Comparison of ENCODE assay signal across 8 cellular contexts in the genomic region with DNA sequence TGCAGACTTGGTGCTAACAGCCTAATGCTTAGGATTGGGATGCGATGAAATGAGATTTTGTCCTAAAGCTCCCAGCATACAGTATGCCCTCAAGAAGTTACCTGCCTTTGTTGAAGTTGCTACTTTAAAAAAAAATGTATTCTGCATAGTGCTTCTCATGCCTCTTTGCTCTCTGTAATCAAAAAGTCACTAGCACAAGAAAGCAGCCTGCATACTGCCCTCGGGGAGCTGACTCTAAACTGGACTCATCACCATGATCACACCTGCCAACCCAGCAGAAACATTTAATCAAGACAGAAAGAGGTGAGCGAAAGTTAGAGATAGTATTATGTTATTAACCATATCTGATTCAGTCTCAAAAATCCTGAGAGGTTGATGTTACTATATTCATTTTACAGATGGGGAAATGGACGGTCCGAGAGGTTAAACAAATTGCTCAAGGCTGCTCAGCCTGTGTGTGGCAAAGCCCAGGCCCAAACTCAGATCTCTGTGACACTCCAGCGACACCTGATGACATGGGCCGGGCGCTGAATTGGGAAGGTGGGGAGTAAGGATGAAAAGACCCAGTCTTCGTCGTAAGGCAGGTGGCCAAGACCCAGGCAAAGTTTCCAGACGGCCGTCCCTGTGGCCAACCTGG. TPM values are rescaled to one million over a fixed set of nuclear protein-coding genes. Genes with fewer than 3 reads are reported as not detected.
A peak's percentile ranks its signal among the peaks of the same experiment; 100 is the strongest.
DNase-seq lines count a peak whose midpoint lies in the region; ATAC-seq and TF ChIP-seq lines count a peak whose summit lies in the region.

No MANE protein-coding gene starts in this region.

- peak overlapping the region; percentile 68 for H3K4me3 ChIP-seq in Karpas-422 (ENCODE audit: low read length)
- peak overlapping the region; percentile 44 to 67 (median 52) for H3K4me3 ChIP-seq in fibroblast of lung (replicated peaks in 1 of 4; ENCODE audit: control extremely low read depth in 1 of 4, insufficient read depth in 1 of 4, low read depth in 3 of 4, low read length in 4 of 4)

- H3K4me2 ChIP-seq in Karpas-422 (ENCODE audit: low read depth, low read length, poor library complexity, severe bottlenecking) (peak overlapping the region; percentile 83), fibroblast of lung (ENCODE audit: extremely low read depth, insufficient read depth, low read length) (peak overlapping the region; percentile 55)

- peaks cover 74% of the 10 kb centered on the region for H3K4me1 Mint-ChIP-seq in activated T-cell treated with anti-CD3 and anti-CD28 coated beads, Interleukin-2, amount 50 U/mL, for 72 hours (ENCODE audit: low read depth)
- H3K4me1 Mint-ChIP-seq in stimulated activated naive B cell treated with anti-CD40 and anti-IgM and Interleukin-4, amounts not matched to agents 10 μg/mL and 1 μg/mL and 100 μg/mL, for 72 hours: peaks cover 47 to 84% of the 10 kb centered on the region in 2 donors

- no peak for ATAC-seq in activated T-cell treated with anti-CD3 and anti-CD28 coated beads, Interleukin-2, amount 50 U/mL, for 72 hours (replicated peaks in 1 of 2)
- no peak for ATAC-seq in stimulated activated naive B cell treated with anti-CD40 and anti-IgM and Interleukin-4, amounts not matched to agents 10 μg/mL and 1 μg/mL and 100 μg/mL, for 72 hours (replicated peaks)
- ATAC-seq in HG02870 (IDR thresholded peaks at IDR 0.05; ENCODE audit: unreplicated experiment): no peak
- no peak for ATAC-seq in HG03520 (IDR thresholded peaks at IDR 0.05; ENCODE audit: unreplicated experiment)

- no peak for TF ChIP-seq CTCF in fibroblast of lung (conservative IDR thresholded peaks at IDR 0.05 in 1 of 2, IDR thresholded peaks at IDR 0.05 in 1 of 2; ENCODE audit: low read depth in 1 of 2, low read length in 2 of 2)

- no peak for DNase-seq in activated T-cell treated with anti-CD3 and anti-CD28 coated beads, Interleukin-2, amount 50 U/mL, for 72 hours
- DNase-seq in activated T-cell treated with anti-CD3 and anti-CD28 coated beads, Interleukin-2, amount 50 U/mL, for 48 hours: no peak
- DNase-seq in Karpas-422 (no peak), fibroblast of lung (ENCODE audit: low read depth in 2 of 2) (no peak), GM03348 (ENCODE audit: low spot score) (no peak)
- DNase-seq in stimulated activated naive B cell treated with anti-CD40 and anti-IgM and Interleukin-4, amounts not matched to agents 10 μg/mL and 1 μg/mL and 100 μg/mL, for 72 hours: no peak

- peak overlapping the region; percentile 89 to 96 for H3K4me3 Mint-ChIP-seq in activated T-cell treated with anti-CD3 and anti-CD28 coated beads, Interleukin-2, amount 50 U/mL, for 72 hours
- H3K4me3 Mint-ChIP-seq in stimulated activated naive B cell treated with anti-CD40 and anti-IgM and Interleukin-4, amounts not matched to agents 10 μg/mL and 1 μg/mL and 100 μg/mL, for 72 hours: peak overlapping the region; percentile 88 to 91

- H3K27me3 ChIP-seq in Karpas-422 (ENCODE audit: low read length) (no peaks in the 10 kb centered on the region), fibroblast of lung (ENCODE audit: control insufficient read depth, insufficient read depth, low read length) (no peaks in the 10 kb centered on the region)

- no peaks in the 10 kb centered on the region for H3K9me3 Mint-ChIP-seq in activated T-cell treated with anti-CD3 and anti-CD28 coated beads, Interleukin-2, amount 50 U/mL, for 72 hours
- H3K9me3 Mint-ChIP-seq in stimulated activated naive B cell treated with anti-CD40 and anti-IgM and Interleukin-4, amounts not matched to agents 10 μg/mL and 1 μg/mL and 100 μg/mL, for 72 hours: no peaks in the 10 kb centered on the region

- H3K9me2 ChIP-seq in Karpas-422 (replicated peaks; ENCODE audit: insufficient read depth, low read length): no peaks in the 10 kb centered on the region

- H4K20me1 ChIP-seq in Karpas-422 (ENCODE audit: insufficient read depth, low read depth, low read length) (no peaks in the 10 kb centered on the region), fibroblast of lung (ENCODE audit: control insufficient read depth, extremely low read depth, insufficient read depth, low read length) (peaks cover 2% of the 10 kb centered on the region)

- no peaks in the 10 kb centered on the region for H3K9me3 ChIP-seq in Karpas-422 (ENCODE audit: low read length)
- no peaks in the 10 kb centered on the region for H3K9me3 ChIP-seq in fibroblast of lung (ENCODE audit: control insufficient read depth, insufficient read depth, low read depth, low read length)

- H3K27ac Mint-ChIP-seq in activated T-cell treated with anti-CD3 and anti-CD28 coated beads, Interleukin-2, amount 50 U/mL, for 72 hours: peak overlapping the region; percentile 97
- peak overlapping the region; percentile 93 for H3K27ac Mint-ChIP-seq in stimulated activated naive B cell treated with anti-CD40 and anti-IgM and Interleukin-4, amounts not matched to agents 10 μg/mL and 1 μg/mL and 100 μg/mL, for 72 hours

- H3K27me3 Mint-ChIP-seq in activated T-cell treated with anti-CD3 and anti-CD28 coated beads, Interleukin-2, amount 50 U/mL, for 72 hours (ENCODE audit: low read depth): no peaks in the 10 kb centered on the region
- H3K27me3 Mint-ChIP-seq in stimulated activated naive B cell treated with anti-CD40 and anti-IgM and Interleukin-4, amounts not matched to agents 10 μg/mL and 1 μg/mL and 100 μg/mL, for 72 hours: peaks cover 13 to 19% of the 10 kb centered on the region in 2 donors

- H2AFZ ChIP-seq in Karpas-422 (ENCODE audit: low read length) (peak overlapping the region; percentile 80), fibroblast of lung (ENCODE audit: low read length) (no peak overlapping the region)

- H3K27ac ChIP-seq in Karpas-422 (ENCODE audit: low read length) (no peak overlapping the region), fibroblast of lung (ENCODE audit: insufficient read depth, low read length) (peak overlapping the region; percentile 37)

- H3K9ac ChIP-seq in Karpas-422 (ENCODE audit: low read length) (peak overlapping the region; percentile 46), fibroblast of lung (ENCODE audit: insufficient read depth, low read length) (peak overlapping the region; percentile 80)

- H3K36me3 Mint-ChIP-seq in activated T-cell treated with anti-CD3 and anti-CD28 coated beads, Interleukin-2, amount 50 U/mL, for 72 hours (ENCODE audit: insufficient read depth in 2 of 2): peaks cover 29 to 37% of the 10 kb centered on the region in 2 donors
- peaks cover 41 to 49% of the 10 kb centered on the region in 2 donors for H3K36me3 Mint-ChIP-seq in stimulated activated naive B cell treated with anti-CD40 and anti-IgM and Interleukin-4, amounts not matched to agents 10 μg/mL and 1 μg/mL and 100 μg/mL, for 72 hours

- no peaks in the 10 kb centered on the region for H3K79me2 ChIP-seq in Karpas-422 (ENCODE audit: low read length)
- H3K79me2 ChIP-seq in fibroblast of lung (ENCODE audit: control insufficient read depth, insufficient read depth, low read length): no peaks in the 10 kb centered on the region

- no peaks in the 10 kb centered on the region for H3K36me3 ChIP-seq in Karpas-422 (ENCODE audit: insufficient read depth, low read length)
- no peaks in the 10 kb centered on the region for H3K36me3 ChIP-seq in fibroblast of lung (ENCODE audit: control insufficient read depth, insufficient read depth, low read length)

- H3K4me1 ChIP-seq in Karpas-422 (ENCODE audit: low read length) (peaks cover 46% of the 10 kb centered on the region), fibroblast of lung (ENCODE audit: control insufficient read depth, extremely low read depth, insufficient read depth, low read length) (peaks cover 4% of the 10 kb centered on the region)

RNA-seq across cellular contexts. Expression of gene BATF3, which starts 1.1 kb away (rescaled TPM):
- total RNA-seq in activated T-cell treated with anti-CD3 and anti-CD28 coated beads, Interleukin-2, amount 50 U/mL, for 72 hours: 100 to 1,000 TPM; 400 to 660 TPM
- 4.4 and 7.7 TPM in 2 replicates for total RNA-seq in Karpas-422 (2014; rRNA removed; shearing (Covaris generic); ENCODE audit: low replicate concordance)
- 3.3 and 6.8 TPM in 2 replicates for total RNA-seq in fibroblast of lung
- polyA plus RNA-seq in fibroblast of lung: 3.6 and 9.1 TPM in 2 replicates
- polyA plus RNA-seq in fibroblast of lung (2012): 8.4 and 19.3 TPM in 2 replicates
- polyA minus RNA-seq in fibroblast of lung (ENCODE audit: low replicate concordance): 1.0 and 4.8 TPM in 2 replicates

Comparison
In these comparisons a context has a peak if more than half of its experiments do, and no peak if none do; other contexts are left out.
1. RNA of gene BATF3, which starts 1.1 kb away (total RNA-seq): 400 to 660 TPM in activated T-cell treated with anti-CD3 and anti-CD28 coated beads, Interleukin-2, amount 50 U/mL, for 72 hours; 4.4 to 7.7 TPM in Karpas-422 and 3.3 to 6.8 TPM in fibroblast of lung; every median in the first group is over 10 times any median in the second.